ENCODE assay signal across 8 cellular contexts in the genomic region with DNA sequence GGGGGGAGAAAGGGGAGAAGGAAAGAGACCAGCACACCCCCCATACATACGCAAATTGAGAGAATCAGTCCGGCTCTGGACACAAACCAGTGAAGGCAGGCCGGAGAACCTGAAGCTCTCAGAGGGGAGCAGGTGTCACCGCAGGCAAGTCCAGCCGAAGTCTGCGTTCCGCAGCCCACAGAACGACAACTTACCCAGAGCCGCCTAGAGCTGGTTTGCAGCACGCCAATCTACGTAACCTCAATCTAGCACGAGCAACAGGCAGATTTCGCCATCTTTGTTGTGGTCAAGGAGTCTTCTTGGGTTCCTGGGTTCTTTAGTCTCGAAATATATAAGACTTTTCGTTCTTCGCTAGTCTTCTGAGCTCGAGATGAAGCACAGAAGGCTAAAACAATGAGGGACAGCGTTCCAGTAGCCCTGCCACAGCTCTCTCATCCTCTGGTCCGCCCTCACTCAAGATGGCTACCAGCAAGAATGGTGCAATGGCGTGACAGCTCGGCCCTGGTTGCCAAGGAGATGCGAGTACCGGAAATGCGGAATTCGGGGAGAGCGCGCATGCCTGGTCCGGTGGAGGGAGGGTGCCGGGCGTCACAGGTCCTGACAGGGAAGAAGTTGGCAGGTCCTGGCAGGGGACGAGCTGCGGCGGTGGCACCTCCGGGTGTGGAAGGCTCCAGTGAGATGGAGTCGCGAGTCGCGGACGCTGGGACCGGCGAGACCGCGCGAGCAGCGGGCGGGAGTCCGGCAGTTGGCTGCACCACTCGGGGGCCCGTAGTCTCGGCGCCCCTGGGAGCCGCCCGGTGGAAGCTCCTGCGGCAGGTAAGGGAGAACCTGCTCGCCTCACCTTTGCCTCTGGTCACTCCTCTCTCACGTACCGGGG. TPM values are rescaled to one million over a fixed set of nuclear protein-coding genes. Genes with fewer than 3 reads are reported as not detected.
DNase-seq lines count a peak whose midpoint lies in the region; ATAC-seq lines count a peak whose summit lies in the region.

A gene (plus strand): TSS at position 618 of the 877 bp plus-strand sequence.
A gene (minus strand): TSS at position 165 of the 877 bp plus-strand sequence. CDS start 15,152 bp downstream, outside the sequence.

- H3K9me3 Mint-ChIP-seq in effector memory CD8-positive, alpha-beta T cell: no peaks in the 10 kb centered on the region
- no peaks in the 10 kb centered on the region for H3K9me3 Mint-ChIP-seq in memory B cell

- DNase-seq in COLO829 (ENCODE audit: low spot score) (peak; percentile 96), HT1080 (ENCODE audit: low read depth) (peak; percentile 91), NOMO-1 treated with DMSO at 0.1 percent for 48 hours (lab: John Stamatoyannopoulos, UW; ENCODE audit: unreplicated experiment) (peak; percentile 95), memory B cell (ENCODE audit: low spot score in 2 of 2) (peak; percentile 97 to 98)
- peak; percentile 97 for DNase-seq in activated CD8-positive, alpha-beta memory T cell treated with anti-CD3 and anti-CD28 coated beads for 4 hours (ENCODE audit: low read depth in 2 of 2)
- peak; percentile 98 for DNase-seq in effector memory CD8-positive, alpha-beta T cell
- peak; percentile 91 for DNase-seq in stimulated activated CD8-positive, alpha-beta memory T cell treated with anti-CD3 and anti-CD28 coated beads, Interleukin-12 subunit alpha, Interleukin-12 subunit beta, amount 100 ng/mL, for 24 hours (ENCODE audit: extremely low read depth)

- H3K36me3 Mint-ChIP-seq in effector memory CD8-positive, alpha-beta T cell (ENCODE audit: insufficient read depth): peaks cover 16% of the 10 kb centered on the region
- H3K36me3 Mint-ChIP-seq in memory B cell: no peaks in the 10 kb centered on the region

- peak within 1 kb of the TSS; percentile 99 for H3K27ac Mint-ChIP-seq in effector memory CD8-positive, alpha-beta T cell
- peak within 1 kb of the TSS; percentile 99 for H3K27ac Mint-ChIP-seq in memory B cell

- no peaks in the 10 kb centered on the region for H3K27me3 Mint-ChIP-seq in effector memory CD8-positive, alpha-beta T cell
- H3K27me3 Mint-ChIP-seq in memory B cell: no peaks in the 10 kb centered on the region

- ATAC-seq in GM21360 (IDR thresholded peaks at IDR 0.05; ENCODE audit: unreplicated experiment) (peak; percentile 83), memory B cell (ENCODE audit: low read depth) (peak; percentile 85)
- peak; percentile 82 for ATAC-seq in effector memory CD8-positive, alpha-beta T cell (replicated peaks)

- H3K4me1 Mint-ChIP-seq in effector memory CD8-positive, alpha-beta T cell (ENCODE audit: low read depth in 2 of 2): peaks cover 24 to 37% of the 10 kb centered on the region in 2 donors
- peaks cover 34% of the 10 kb centered on the region for H3K4me1 Mint-ChIP-seq in memory B cell

- peak within 1 kb of the TSS; percentile 90 to 96 for H3K4me3 Mint-ChIP-seq in effector memory CD8-positive, alpha-beta T cell
- H3K4me3 Mint-ChIP-seq in memory B cell: peak within 1 kb of the TSS; percentile 97

RNA-seq across cellular contexts. Expression of the first gene that starts in this region (rescaled TPM):
- 4.3 and 4.6 TPM in 2 replicates for total RNA-seq in HT1080 (2014; rRNA removed; shearing (Covaris generic))
- 3.9 and 6.2 TPM in 2 replicates for polyA plus RNA-seq in HT1080 (2015; cell fraction: cytosol; rRNA removed)
- polyA plus RNA-seq in HT1080 (2015; cell fraction: nucleus; rRNA removed): 0.74 and 4.1 TPM in 2 replicates

RNA-seq across cellular contexts. Expression of the second gene that starts in this region (rescaled TPM):
- total RNA-seq in HT1080 (2014; rRNA removed; shearing (Covaris generic)): 18.0 and 20.3 TPM in 2 replicates
- 26.5 and 36.4 TPM in 2 replicates for polyA plus RNA-seq in HT1080 (2015; cell fraction: cytosol; rRNA removed)
- polyA plus RNA-seq in HT1080 (2015; cell fraction: nucleus; rRNA removed): 88.1 and 88.2 TPM in 2 replicates

Comparison
In these comparisons a context has a peak if more than half of its experiments do, and no peak if none do; other contexts are left out.
1. Peak in every context shown above with its lines: DNase-seq and ATAC-seq.